In genomic region chr1:242178924-242179708, GRCh38 we compare ENCODE assay signal across 25 cellular contexts.
A peak's percentile ranks its signal among the peaks of the same experiment; 100 is the strongest.
DNase-seq lines count a peak whose midpoint lies in the region; ATAC-seq, FAIRE-seq and TF ChIP-seq lines count a peak whose summit lies in the region.
"Had no signal": no experiment of that assay in that cellular context is flagged by ENCODE, and none has a peak within 500 bp of the region (broad histone marks: within the 10 kb centered on the region; RNA-seq: fewer than 3 reads in every experiment).

No MANE protein-coding gene starts in this region.

- H3K79me1 ChIP-seq in H1 (ENCODE audit: low read depth, low read length), result no peaks in the 10 kb centered on the region

- no peak overlapping the region for H2BK12ac ChIP-seq in H1 (ENCODE audit: low read depth, low read length)

- no peak for TF ChIP-seq RAD21 in H1 (IDR thresholded peaks at IDR 0.05 in 1 of 2, conservative IDR thresholded peaks at IDR 0.05 in 1 of 2; ENCODE audit: low read depth in 2 of 2, low read length in 2 of 2)

- no peak for TF ChIP-seq CTCF in H1 (IDR thresholded peaks at IDR 0.05; ENCODE audit: control extremely low read depth in 1 of 3, insufficient read depth in 1 of 3, low read depth in 1 of 3, low read length in 3 of 3)

- no peak overlapping the region for H2BK15ac ChIP-seq in H1 (ENCODE audit: low read length)

- peaks cover 23% of the 10 kb centered on the region for H3K4me1 ChIP-seq in HUES48 (ENCODE audit: control insufficient read depth, insufficient read depth, low read length)
- peaks cover 4 to 24% (median 16%) of the 10 kb centered on the region in 4 experiments; a peak in 6 of 7 replicates for H3K4me1 ChIP-seq in H1 (replicated peaks in 1 of 4; ENCODE audit: control insufficient read depth in 3 of 4, insufficient read depth in 4 of 4, low read length in 3 of 4)
- H3K4me1 ChIP-seq: breast epithelium, foreskin keratinocyte had no signal

- H2BK20ac ChIP-seq in H1 (ENCODE audit: low read length), result no peak overlapping the region

- no peak overlapping the region for H4K91ac ChIP-seq in H1 (replicated peaks; ENCODE audit: insufficient read length, low read length)

- H3K14ac ChIP-seq in H1 (ENCODE audit: insufficient read length), result no peak overlapping the region

- no peaks in the 10 kb centered on the region for H3K36me3 ChIP-seq in HUES48 (ENCODE audit: control insufficient read depth, insufficient read depth, low read length)
- H3K36me3 ChIP-seq in H1 (ENCODE audit: control insufficient read depth in 2 of 4, insufficient read depth in 4 of 4, low read length in 3 of 4), result no peaks in the 10 kb centered on the region
- H3K36me3 ChIP-seq: breast epithelium, ovary had no signal

- peak overlapping the region in 1 of 2 experiments; percentile 43; a peak in 1 of 4 replicates for H3K4me2 ChIP-seq in H1 (ENCODE audit: insufficient read depth in 1 of 2, low read depth in 2 of 2, low read length in 2 of 2)

- ATAC-seq in GM18867 (IDR thresholded peaks at IDR 0.05; ENCODE audit: unreplicated experiment), result no peak
- ATAC-seq in HG03342 (IDR thresholded peaks at IDR 0.05; ENCODE audit: unreplicated experiment), result no peak
- ATAC-seq: activated CD4-positive, CD25-positive, alpha-beta regulatory T cell treated with anti-CD3 and anti-CD28 coated beads, Interleukin-2, amount 50 U/mL, for 24 hours; foreskin keratinocyte; mucosa of descending colon; stimulated activated naive B cell treated with anti-CD40 and anti-IgM and Interleukin-4, amounts not matched to agents 10 μg/mL and 1 μg/mL and 100 μg/mL, for 72 hours had no signal

- POLR2A ChIA-PET in H1 (lab: Charles Lee; ENCODE audit: partially characterized antibody), result no interaction called here

- H4K5ac ChIP-seq in H1 (ENCODE audit: insufficient read length, low read depth, low read length), result no peak overlapping the region

- H2BK120ac ChIP-seq in H1 (replicated peaks; ENCODE audit: low read depth, low read length), result peak overlapping the region; percentile 49

- H3K23ac ChIP-seq in H1 (ENCODE audit: insufficient read length), result no peak overlapping the region

- H3K23me2 ChIP-seq in H1 (ENCODE audit: low read depth, low read length), result no peaks in the 10 kb centered on the region

- peak; percentile 90 for FAIRE-seq in H1 (lab: Jason Lieb, UNC)
- FAIRE-seq: GM12891, H54, HTR-8/SVneo, keratinocyte, urothelium cell line had no signal

- no peak overlapping the region for H2AFZ ChIP-seq in H1 (ENCODE audit: low read length)

- no peak overlapping the region for H4K8ac ChIP-seq in H1 (ENCODE audit: extremely low read depth, insufficient read depth, low read length)

- H3K79me2 ChIP-seq in H1 (ENCODE audit: control insufficient read depth in 1 of 2, insufficient read depth in 2 of 2, low read length in 2 of 2), result no peaks in the 10 kb centered on the region

- no peak overlapping the region for H2AK5ac ChIP-seq in H1 (ENCODE audit: low read depth, low read length)

- CTCF ChIA-PET in H1 (lab: Charles Lee; ENCODE audit: partially characterized antibody), result interaction anchor here (1.2 to 3.9 kb wide), 5 partner anchors 11 to 246 kb away, joined by 3 to 13 read pairs (median 4); no protein-coding TSS in a partner anchor

- H3K18ac ChIP-seq in H1 (ENCODE audit: extremely low read depth, low read length), result no peak overlapping the region

- peak; percentile 49 for DNase-seq in NCI-H1436 (lab: John Stamatoyannopoulos, UW)
- no peak for DNase-seq in NCI-H1436 treated with DMSO at 0.1 percent for 48 hours (lab: John Stamatoyannopoulos, UW)
- peak in 1 of 2 experiments; percentile 33 for DNase-seq in H1 (ENCODE audit: low read depth in 1 of 2, low spot score in 2 of 2)
- peak; percentile 52 for DNase-seq in putamen (ENCODE audit: low spot score)
- no peak for DNase-seq in DMS114 treated with DMSO at 0.1 percent for 48 hours (lab: John Stamatoyannopoulos, UW; ENCODE audit: unreplicated experiment)
- DNase-seq: activated naive CD4-positive, alpha-beta T cell treated with anti-CD3 and anti-CD28 coated beads, Interleukin-2, amount 50 U/mL, for 16 hours; CD4-positive, CD25-positive, alpha-beta regulatory T cell; foreskin keratinocyte; MM.1S; mucosa of descending colon; NCI-H524; ovary; stimulated activated naive B cell treated with anti-CD40 and anti-IgM and Interleukin-4, amounts not matched to agents 10 μg/mL and 1 μg/mL and 100 μg/mL, for 72 hours had no signal

- no peaks in the 10 kb centered on the region for H3K27me3 ChIP-seq in HUES48 (ENCODE audit: control insufficient read depth, insufficient read depth, low read length)
- no peaks in the 10 kb centered on the region; a peak in 1 of 7 replicates for H3K27me3 ChIP-seq in H1 (replicated peaks in 1 of 4; ENCODE audit: control insufficient read depth in 3 of 4, extremely low read depth in 1 of 4, insufficient read depth in 3 of 4, low read length in 3 of 4)
- H3K27me3 ChIP-seq: breast epithelium, foreskin keratinocyte, ovary had no signal

- no peaks in the 10 kb centered on the region for H4K20me1 ChIP-seq in H1 (replicated peaks in 1 of 2; ENCODE audit: control insufficient read depth in 1 of 2, insufficient read depth in 2 of 2, low read length in 2 of 2)

- no peak for TF ChIP-seq EP300 in H1 (IDR thresholded peaks at IDR 0.05; ENCODE audit: borderline replicate concordance in 1 of 2, low read depth in 2 of 2, low read length in 2 of 2)

- no peak overlapping the region for H3K56ac ChIP-seq in H1 (replicated peaks; ENCODE audit: insufficient read length, low read depth, low read length)

- 34% methylated on average over 8 of the region's 8 CpGs; no CpG with 5 or more reads in 1 of the 2 experiments for WGBS in H1 (ENCODE audit: extremely low coverage in 1 of 2, insufficient coverage in 1 of 2, insufficient read length in 1 of 2, insufficient replicate concordance in 2 of 2, low coverage in 1 of 2, low lambda C conversion rate in 2 of 2, missing lambda C conversion rate in 1 of 2), 2 experiments

- no peak overlapping the region for H3K4ac ChIP-seq in H1 (replicated peaks; ENCODE audit: insufficient read length, low read depth, low read length)

- H3K27ac ChIP-seq in HUES48 (ENCODE audit: low read depth, low read length) (peak overlapping the region; percentile 62), H1 (ENCODE audit: low read depth, low read length) (no peak overlapping the region)
- H3K27ac ChIP-seq: breast epithelium, foreskin keratinocyte, ovary, RWPE1, skin epidermis had no signal

- H3K9ac ChIP-seq in HUES48 (ENCODE audit: low read depth, low read length) (no peak overlapping the region), H1 (replicated peaks in 1 of 4; ENCODE audit: extremely low read depth in 1 of 4, low read depth in 3 of 4, low read length in 3 of 4) (no peak overlapping the region)

- no peak for TF ChIP-seq POLR2A in H1 (IDR thresholded peaks at IDR 0.05; ENCODE audit: control extremely low read depth in 1 of 2, low read depth in 2 of 2, low read length in 2 of 2)

- no peak overlapping the region for H2BK5ac ChIP-seq in H1 (ENCODE audit: low read depth, low read length)

- H3K9me3 ChIP-seq in HUES48 (ENCODE audit: control insufficient read depth, insufficient read depth, low read length) (no peaks in the 10 kb centered on the region), H1 (ENCODE audit: insufficient read depth in 2 of 2, low read depth in 1 of 2, low read length in 1 of 2) (no peaks in the 10 kb centered on the region)
- H3K9me3 ChIP-seq: ovary had no signal

- H3K4me3 ChIP-seq in HUES48 (ENCODE audit: low read depth, low read length) (no peak overlapping the region), H1 (ENCODE audit: extremely low read depth in 1 of 4, insufficient read depth in 2 of 4, low read depth in 3 of 4, low read length in 4 of 4) (no peak overlapping the region)
- H3K4me3 ChIP-seq: breast epithelium, mucosa of descending colon, ovary, skin epidermis had no signal

TF ChIP-seq in H1, 55 proteins besides CTCF, POLR2A, EP300 and RAD21 (continues in another document):
- TF ChIP-seq KDM1A (IDR thresholded peaks at IDR 0.05; ENCODE audit: borderline replicate concordance, low read length) (0 out of 2 replicates have a peak, but pooled peaks have one; percentile 29), KDM5A (IDR thresholded peaks at IDR 0.05; ENCODE audit: low read length) (no peak), FOSL1 (IDR thresholded peaks at IDR 0.05; ENCODE audit: insufficient read depth, low read depth, low read length) (no peak), SAP30 (IDR thresholded peaks at IDR 0.05; ENCODE audit: insufficient read depth, insufficient replicate concordance, low read length) (no peak), TEAD4 (IDR thresholded peaks at IDR 0.05; ENCODE audit: low read depth, low read length) (peak; percentile 56; the same call in 1 of the 2 replicates), MAX (IDR thresholded peaks at IDR 0.05) (no peak), POU5F1 (IDR thresholded peaks at IDR 0.05; ENCODE audit: low read depth, low read length) (no peak), EZH2 (IDR thresholded peaks at IDR 0.05; ENCODE audit: low read depth, low read length, severe bottlenecking) (no peak), GABPA (IDR thresholded peaks at IDR 0.05; ENCODE audit: borderline replicate concordance, insufficient read depth, low read length) (no peak), CEBPB (IDR thresholded peaks at IDR 0.05; ENCODE audit: low read depth, low read length) (no peak), TCF12 (IDR thresholded peaks at IDR 0.05; ENCODE audit: low read depth, low read length) (peak; percentile 59; the same call in 1 of the 2 replicates), BCL11A (IDR thresholded peaks at IDR 0.05; ENCODE audit: low read depth in 2 of 2, low read length in 2 of 2) (peak; percentile 28 to 82), CBX5 (IDR thresholded peaks at IDR 0.05; ENCODE audit: low read depth, low read length) (no peak), ZNF274 (IDR thresholded peaks at IDR 0.05; ENCODE audit: borderline replicate concordance, extremely low read depth, low read length) (no peak), RBBP5 (IDR thresholded peaks at IDR 0.05; ENCODE audit: borderline replicate concordance, low read depth, low read length) (no peak), MAFK (IDR thresholded peaks at IDR 0.05; ENCODE audit: low read depth, low read length) (no peak), E2F6 (IDR thresholded peaks at IDR 0.05) (no peak), YY1 (IDR thresholded peaks at IDR 0.05; ENCODE audit: low read depth, low read length) (no peak), HDAC6 (IDR thresholded peaks at IDR 0.05; ENCODE audit: low read depth, low read length) (no peak)

Comparison
In these comparisons a context has a peak if more than half of its experiments do, and no peak if none do; other contexts are left out.
1. DNase-seq: peak in NCI-H1436 (single experiment) and putamen (single experiment); none in NCI-H1436 treated with DMSO at 0.1 percent for 48 hours (single experiment) and DMS114 treated with DMSO at 0.1 percent for 48 hours (single experiment).